8 cellular contexts compared by ENCODE assay signal in genomic region chr3:53804697-53805462, GRCh38. TPM values are rescaled to one million over a fixed set of nuclear protein-coding genes. Genes with fewer than 3 reads are reported as not detected.
DNase-seq lines count a peak whose midpoint lies in the region; ATAC-seq and TF ChIP-seq lines count a peak whose summit lies in the region.

No MANE protein-coding gene starts in this region.

- H3K27me3 ChIP-seq in layer of hippocampus (ENCODE audit: control insufficient read depth, insufficient read depth, low read length), result no peaks in the 10 kb centered on the region
- no peaks in the 10 kb centered on the region for H3K27me3 ChIP-seq in right lobe of liver
- no peaks in the 10 kb centered on the region for H3K27me3 ChIP-seq in gastrocnemius medialis

- H3K36me3 ChIP-seq in right lobe of liver, result no peaks in the 10 kb centered on the region
- no peaks in the 10 kb centered on the region for H3K36me3 ChIP-seq in gastrocnemius medialis

- H3K9me3 ChIP-seq in right lobe of liver, result no peaks in the 10 kb centered on the region
- H3K9me3 ChIP-seq in gastrocnemius medialis, result no peaks in the 10 kb centered on the region

- no peak for TF ChIP-seq POLR2A in right lobe of liver (IDR thresholded peaks at IDR 0.05)
- no peak for TF ChIP-seq POLR2A in gastrocnemius medialis (IDR thresholded peaks at IDR 0.05)

- POLR2A ChIA-PET in HEK293T (lab: Yijun Ruan, JAX) (no interaction called here), RWPE1 (lab: Yijun Ruan, JAX; ENCODE audit: low non-redundant PET) (no interaction called here)

- H3K4me3 ChIP-seq in right lobe of liver, result no peak overlapping the region
- H3K4me3 ChIP-seq in gastrocnemius medialis, result no peak overlapping the region

- ATAC-seq in right lobe of liver (no peak), gastrocnemius medialis (no peak)

- H3K27ac ChIP-seq in RWPE1 (no peak overlapping the region), layer of hippocampus (ENCODE audit: low read depth, low read length) (peak overlapping the region; percentile 13), right lobe of liver (no peak overlapping the region), gastrocnemius medialis (no peak overlapping the region)

- TF ChIP-seq CTCF in RWPE1 (conservative IDR thresholded peaks at IDR 0.05; ENCODE audit: low read depth), result no peak
- TF ChIP-seq CTCF in right lobe of liver (IDR thresholded peaks at IDR 0.05), result no peak
- TF ChIP-seq CTCF in gastrocnemius medialis (IDR thresholded peaks at IDR 0.05 in 4 of 5, conservative IDR thresholded peaks at IDR 0.05 in 1 of 5), result no peak

- CTCF ChIA-PET in HEK293T (lab: Yijun Ruan, JAX), result no interaction called here
- CTCF ChIA-PET in RWPE1 (lab: Yijun Ruan, JAX), result no interaction called here

- 78% methylated on average over 1 of the region's 14 CpGs for WGBS in right lobe of liver (ENCODE audit: insufficient coverage, low coverage, low lambda C conversion rate, missing lambda C conversion rate)

- DNase-seq in ELR (ENCODE audit: low read depth) (peak; percentile 75), HEK293T (ENCODE audit: extremely low spot score) (peak; percentile 20), RWPE1 (ENCODE audit: low spot score) (peak; percentile 55), right lobe of liver (no peak), NOMO-1 treated with DMSO at 0.1 percent for 48 hours (lab: John Stamatoyannopoulos, UW; ENCODE audit: unreplicated experiment) (no peak), gastrocnemius medialis (no peak)
- DNase-seq in activated T-cell treated with anti-CD3 and anti-CD28 coated beads, Interleukin-2, amount 50 U/mL, for 1 hour, result no peak

- H3K4me1 ChIP-seq in right lobe of liver, result peaks cover 0 to 10% (median 0%) of the 10 kb centered on the region in 4 donors
- H3K4me1 ChIP-seq in gastrocnemius medialis, result peaks cover 0 to 8% of the 10 kb centered on the region in 2 donors

- in situ Hi-C loops in gastrocnemius medialis (cut with MboI; ENCODE audit: low sequenced_read_pairs in 4 of 4), result no loop called here

- intact Hi-C loops in right lobe of liver (cut with DNase I), result no loop called here
- intact Hi-C loops in gastrocnemius medialis (cut with DNase I; ENCODE audit: low total_unique reads), result no loop called here

TF ChIP-seq in HEK293T, 16 proteins besides CTCF, POLR2A, EP300 and RAD21:
- TF ChIP-seq SP1 (IDR thresholded peaks at IDR 0.05), result no peak
- TF ChIP-seq PKNOX1 (IDR thresholded peaks at IDR 0.05), result peak; percentile 56
TF ChIP-seq in HEK293T: peak in this region for 1.

RNA-seq across cellular contexts. Expression of gene CHDH, which starts 41.3 kb away (rescaled TPM):
- total RNA-seq in right lobe of liver (10 to 100 TPM; 25.0 to 49.1 (median 39.4) TPM), gastrocnemius medialis (1 to 10 TPM; 3.1 to 6.5 (median 3.6) TPM)

RNA-seq across cellular contexts. Expression of gene IL17RB, which starts 41.5 kb away (rescaled TPM):
- total RNA-seq in right lobe of liver (10 to 100 TPM; 19.8 to 30.2 (median 27.3) TPM), gastrocnemius medialis (1 to 10 TPM in 2 of 4 donors, under 1 TPM in 2; 0.41 to 1.4 (median 0.79) TPM)

Comparison
In these comparisons a context has a peak if more than half of its experiments do, and no peak if none do; other contexts are left out.
1. DNase-seq: peak in ELR (single experiment), HEK293T (single experiment) and RWPE1 (single experiment); none in right lobe of liver (0 of 3), NOMO-1 treated with DMSO at 0.1 percent for 48 hours (single experiment), activated T-cell treated with anti-CD3 and anti-CD28 coated beads, Interleukin-2, amount 50 U/mL, for 1 hour (single experiment) and gastrocnemius medialis (0 of 2).
2. RNA of gene IL17RB, which starts 41.5 kb away (total RNA-seq): 19.8 to 30.2 TPM in right lobe of liver; 0.41 to 1.4 TPM in gastrocnemius medialis; every median in the first group is over 4 times any median in the second.